8 cellular contexts compared by ENCODE assay signal in genomic region chr9:115008536-115008935, GRCh38.
DNase-seq lines count a peak whose midpoint lies in the region; ATAC-seq and TF ChIP-seq lines count a peak whose summit lies in the region.

No MANE protein-coding gene starts in this region.

- in situ Hi-C loops in SK-MEL-5 (cut with HindIII; ENCODE audit: low pct_unique_long_range_greater_than_20kb, low sequenced_read_pairs), result no loop called here

- H3K27ac ChIP-seq in A673 (ENCODE audit: low read depth, low read length, poor library complexity, severe bottlenecking) (no peak overlapping the region), dorsolateral prefrontal cortex (no peak overlapping the region)

- ATAC-seq in HG02870 (IDR thresholded peaks at IDR 0.05; ENCODE audit: unreplicated experiment) (no peak), GM19455 (IDR thresholded peaks at IDR 0.05; ENCODE audit: unreplicated experiment) (no peak), HG03097 (IDR thresholded peaks at IDR 0.05; ENCODE audit: low FRiP score, unreplicated experiment) (no peak)

- intact Hi-C loops in A673 (cut with micrococcal nuclease; ENCODE audit: unreplicated experiment), result no loop called here
- intact Hi-C loops in dorsolateral prefrontal cortex (cut with DNase I), result no loop called here

- DNase-seq in A673 (ENCODE audit: low spot score) (peak; percentile 15), ELR (ENCODE audit: low read depth) (peak; percentile 95), SK-MEL-5 (ENCODE audit: low read depth, low spot score) (peak; percentile 36), fibroblast of the aortic adventitia (ENCODE audit: low read depth) (peak; percentile 84), dorsolateral prefrontal cortex (no peak)

- BruUV-seq in A673 (replicated peaks; lab: Mats Ljungman, UMichigan), result no TSS peak

- CTCF ChIA-PET in A673 (lab: Charles Lee), result no interaction called here

- TF ChIP-seq CTCF in A673 (conservative IDR thresholded peaks at IDR 0.05; ENCODE audit: low read depth, low read length) (no peak), fibroblast of the aortic adventitia (IDR thresholded peaks at IDR 0.05; ENCODE audit: insufficient read depth, low read length) (no peak), dorsolateral prefrontal cortex (IDR thresholded peaks at IDR 0.05 in 54 of 56, conservative IDR thresholded peaks at IDR 0.05 in 2 of 56; ENCODE audit: low read depth in 1 of 56, partially characterized antibody in 56 of 56) (no peak)

- no peaks in the 10 kb centered on the region for H3K36me3 ChIP-seq in A673 (ENCODE audit: insufficient read depth, low read length, poor library complexity, severe bottlenecking)

- H3K4me1 ChIP-seq in A673 (ENCODE audit: insufficient read depth, low read length, poor library complexity, severe bottlenecking), result no peaks in the 10 kb centered on the region

- no peaks in the 10 kb centered on the region for H3K27me3 ChIP-seq in A673 (replicated peaks; ENCODE audit: insufficient read depth, low read depth, low read length, poor library complexity)
- peaks cover 0 to 4% (median 0%) of the 10 kb centered on the region in 45 donors for H3K27me3 ChIP-seq in dorsolateral prefrontal cortex

- no peaks in the 10 kb centered on the region for H3K9me3 ChIP-seq in A673 (ENCODE audit: low read depth, low read length, poor library complexity, severe bottlenecking)

- POLR2A ChIA-PET in A673 (lab: Charles Lee; ENCODE audit: low non-redundant PET), result no interaction called here

- H3K4me3 ChIP-seq in A673 (ENCODE audit: low read depth, low read length, poor library complexity, severe bottlenecking) (no peak overlapping the region), fibroblast of the aortic adventitia (ENCODE audit: low read depth, low read length) (no peak overlapping the region), dorsolateral prefrontal cortex (no peak overlapping the region)

Comparison
In these comparisons a context has a peak if more than half of its experiments do, and no peak if none do; other contexts are left out.
1. DNase-seq: peak in A673 (single experiment), ELR (single experiment), SK-MEL-5 (single experiment) and fibroblast of the aortic adventitia (single experiment); none in dorsolateral prefrontal cortex (0 of 10).